ENCODE assay signal across 25 cellular contexts in genomic region chr2:50126077-50126476, GRCh38.
"Had no signal": no experiment of that assay in that cellular context is flagged by ENCODE, and none has a peak within 500 bp of the region (broad histone marks: within the 10 kb centered on the region; RNA-seq: fewer than 3 reads in every experiment).

No MANE protein-coding gene starts in this region.

- H3K27me3 Mint-ChIP-seq: activated CD4-positive, alpha-beta memory T cell treated with anti-CD3 and anti-CD28 coated beads, Interleukin-2, amount 10 ng/mL, durations not matched to agents 7 days and 5 days; activated CD4-positive, alpha-beta T cell treated with anti-CD3 and anti-CD28 coated beads, Interleukin-2, amount 10 ng/mL, durations not matched to agents 7 days and 5 days; activated naive CD4-positive, alpha-beta T cell treated with anti-CD3 and anti-CD28 coated beads, Interleukin-2, amount 10 ng/mL, durations not matched to agents 7 days and 5 days; activated naive CD8-positive, alpha-beta T cell treated with anti-CD3 and anti-CD28 coated beads, Interleukin-2, amount 10 ng/mL, durations not matched to agents 7 days and 5 days; activated T-cell treated with anti-CD3 and anti-CD28 coated beads, Interleukin-2, amount 50 U/mL, for 24 hours; brain; central memory CD8-positive, alpha-beta T cell; dendritic cell treated with granulocyte-macrophage colony-stimulating factor and Interleukin-4, amounts not matched to agents 40 ng/mL and 50 ng/mL, for 4 days had no signal

- H3K27ac Mint-ChIP-seq: activated CD4-positive, alpha-beta memory T cell treated with anti-CD3 and anti-CD28 coated beads, Interleukin-2, amount 10 ng/mL, durations not matched to agents 7 days and 5 days; activated CD4-positive, alpha-beta T cell treated with anti-CD3 and anti-CD28 coated beads, Interleukin-2, amount 10 ng/mL, durations not matched to agents 7 days and 5 days; activated naive CD4-positive, alpha-beta T cell treated with anti-CD3 and anti-CD28 coated beads, Interleukin-2, amount 10 ng/mL, durations not matched to agents 7 days and 5 days; activated naive CD4-positive, alpha-beta T cell treated with anti-CD3 and anti-CD28 coated beads, Interleukin-2, amount 50 U/mL, for 72 hours; activated naive CD8-positive, alpha-beta T cell treated with anti-CD3 and anti-CD28 coated beads, Interleukin-2, amount 10 ng/mL, durations not matched to agents 7 days and 5 days; activated T-cell treated with anti-CD3 and anti-CD28 coated beads, Interleukin-2, amount 50 U/mL, for 24 hours; activated T-cell treated with anti-CD3 and anti-CD28 coated beads, Interleukin-2, amount 50 U/mL, for 72 hours; dendritic cell treated with granulocyte-macrophage colony-stimulating factor and Interleukin-4, amounts not matched to agents 40 ng/mL and 50 ng/mL, for 4 days; endodermal cell; WTC11 had no signal

- DNase-seq: activated CD4-positive, alpha-beta memory T cell treated with anti-CD3 and anti-CD28 coated beads, Interleukin-2, amount 10 ng/mL, durations not matched to agents 7 days and 5 days; activated CD4-positive, alpha-beta T cell treated with anti-CD3 and anti-CD28 coated beads for 1 hour; activated CD4-positive, alpha-beta T cell treated with anti-CD3 and anti-CD28 coated beads for 4 hours; activated CD4-positive, alpha-beta T cell treated with anti-CD3 and anti-CD28 coated beads, Interleukin-2, amount 10 ng/mL, durations not matched to agents 7 days and 5 days; activated CD4-positive, alpha-beta T cell treated with anti-CD3 and anti-CD28 coated beads, Interleukin-2, amount 50 U/mL, for 4 hours; activated CD8-positive, alpha-beta memory T cell treated with anti-CD3 and anti-CD28 coated beads, Interleukin-2, amount 50 U/mL, for 48 hours; activated gamma-delta T cell; activated naive CD4-positive, alpha-beta T cell; activated naive CD4-positive, alpha-beta T cell treated with anti-CD3 and anti-CD28 coated beads, Interleukin-2, amount 10 ng/mL, durations not matched to agents 7 days and 5 days; activated naive CD8-positive, alpha-beta T cell treated with anti-CD3 and anti-CD28 coated beads, Interleukin-2, amount 10 ng/mL, durations not matched to agents 7 days and 5 days; activated T-cell treated with anti-CD3 and anti-CD28 coated beads for 4 hours; activated T-cell treated with anti-CD3 and anti-CD28 coated beads, Interleukin-2, amount 50 U/mL, for 24 hours; activated T-cell treated with anti-CD3 and anti-CD28 coated beads, Interleukin-2, amount 50 U/mL, for 72 hours; dorsolateral prefrontal cortex; effector memory CD4-positive, alpha-beta T cell; endodermal cell; foreskin fibroblast; T-helper 2 cell had no signal

- H3K4me1 Mint-ChIP-seq: activated CD4-positive, alpha-beta memory T cell treated with anti-CD3 and anti-CD28 coated beads, Interleukin-2, amount 10 ng/mL, durations not matched to agents 7 days and 5 days; activated CD4-positive, alpha-beta T cell treated with anti-CD3 and anti-CD28 coated beads, Interleukin-2, amount 10 ng/mL, durations not matched to agents 7 days and 5 days; activated naive CD4-positive, alpha-beta T cell treated with anti-CD3 and anti-CD28 coated beads, Interleukin-2, amount 10 ng/mL, durations not matched to agents 7 days and 5 days; activated naive CD8-positive, alpha-beta T cell treated with anti-CD3 and anti-CD28 coated beads, Interleukin-2, amount 10 ng/mL, durations not matched to agents 7 days and 5 days; central memory CD8-positive, alpha-beta T cell had no signal

- H3K27ac ChIP-seq: ascending aorta, coronary artery, dorsolateral prefrontal cortex had no signal

- H3K36me3 Mint-ChIP-seq: activated naive CD4-positive, alpha-beta T cell treated with anti-CD3 and anti-CD28 coated beads, Interleukin-2, amount 10 ng/mL, durations not matched to agents 7 days and 5 days; activated naive CD4-positive, alpha-beta T cell treated with anti-CD3 and anti-CD28 coated beads, Interleukin-2, amount 50 U/mL, for 72 hours; activated naive CD8-positive, alpha-beta T cell treated with anti-CD3 and anti-CD28 coated beads, Interleukin-2, amount 10 ng/mL, durations not matched to agents 7 days and 5 days; brain; WTC11 had no signal

- H3K9me3 Mint-ChIP-seq: activated CD4-positive, alpha-beta memory T cell treated with anti-CD3 and anti-CD28 coated beads, Interleukin-2, amount 10 ng/mL, durations not matched to agents 7 days and 5 days; activated CD4-positive, alpha-beta T cell treated with anti-CD3 and anti-CD28 coated beads, Interleukin-2, amount 10 ng/mL, durations not matched to agents 7 days and 5 days; activated naive CD4-positive, alpha-beta T cell treated with anti-CD3 and anti-CD28 coated beads, Interleukin-2, amount 10 ng/mL, durations not matched to agents 7 days and 5 days; activated naive CD8-positive, alpha-beta T cell treated with anti-CD3 and anti-CD28 coated beads, Interleukin-2, amount 10 ng/mL, durations not matched to agents 7 days and 5 days; activated T-cell treated with anti-CD3 and anti-CD28 coated beads, Interleukin-2, amount 50 U/mL, for 24 hours; brain; dendritic cell treated with granulocyte-macrophage colony-stimulating factor and Interleukin-4, amounts not matched to agents 40 ng/mL and 50 ng/mL, for 4 days; endodermal cell; WTC11 had no signal

- H3K4me3 Mint-ChIP-seq: activated CD4-positive, alpha-beta memory T cell treated with anti-CD3 and anti-CD28 coated beads, Interleukin-2, amount 10 ng/mL, durations not matched to agents 7 days and 5 days; activated CD4-positive, alpha-beta T cell treated with anti-CD3 and anti-CD28 coated beads, Interleukin-2, amount 10 ng/mL, durations not matched to agents 7 days and 5 days; activated naive CD4-positive, alpha-beta T cell treated with anti-CD3 and anti-CD28 coated beads, Interleukin-2, amount 10 ng/mL, durations not matched to agents 7 days and 5 days; activated naive CD8-positive, alpha-beta T cell treated with anti-CD3 and anti-CD28 coated beads, Interleukin-2, amount 10 ng/mL, durations not matched to agents 7 days and 5 days; activated T-cell treated with anti-CD3 and anti-CD28 coated beads, Interleukin-2, amount 50 U/mL, for 24 hours; activated T-cell treated with anti-CD3 and anti-CD28 coated beads, Interleukin-2, amount 50 U/mL, for 72 hours; central memory CD8-positive, alpha-beta T cell; dendritic cell treated with granulocyte-macrophage colony-stimulating factor and Interleukin-4, amounts not matched to agents 40 ng/mL and 50 ng/mL, for 4 days; endodermal cell; WTC11 had no signal
